Comparison of ENCODE assay signal across 1 cellular context in genomic region chr1:68358439-68358838, GRCh38.
TF ChIP-seq lines count a peak whose summit lies in the region.

No MANE protein-coding gene starts in this region.

TF ChIP-seq in IMR-90, 13 proteins besides CTCF, POLR2A, EP300 and RAD21:
- TF ChIP-seq NFE2L2 (IDR thresholded peaks at IDR 0.05; ENCODE audit: low read depth, low read length) (no peak), SMC3 (IDR thresholded peaks at IDR 0.05; ENCODE audit: low read depth, low read length) (no peak)
